In genomic region chr5:14229734-14230133, GRCh38 we compare ENCODE assay signal across 23 cellular contexts.
"Had no signal": no experiment of that assay in that cellular context is flagged by ENCODE, and none has a peak within 500 bp of the region (broad histone marks: within the 10 kb centered on the region; RNA-seq: fewer than 3 reads in every experiment).

No MANE protein-coding gene starts in this region.

- H3K4me1 Mint-ChIP-seq: activated CD8-positive, alpha-beta memory T cell treated with anti-CD3 and anti-CD28 coated beads, Interleukin-2, amount 10 ng/mL, durations not matched to agents 7 days and 5 days; T-helper 17 cell had no signal

- H3K27ac Mint-ChIP-seq: activated CD8-positive, alpha-beta memory T cell treated with anti-CD3 and anti-CD28 coated beads, Interleukin-2, amount 10 ng/mL, durations not matched to agents 7 days and 5 days; activated naive CD4-positive, alpha-beta T cell treated with anti-CD3 and anti-CD28 coated beads, Interleukin-2, amount 50 U/mL, for 72 hours; activated T-cell treated with anti-CD3 and anti-CD28 coated beads, Interleukin-2, amount 50 U/mL, for 24 hours; activated T-helper 1 cell treated with anti-CD3 and anti-CD28 coated beads, Interleukin-12 subunit alpha, Interleukin-12 subunit beta, Interleukin-2, Interleukin-4 antibody, amounts not matched to agents 30 ng/mL and 10 ng/mL and 1 ng/mL, durations not matched to agents 14 hours and 24 hours and 36 hours; T-helper 17 cell; WTC11 had no signal

- H3K9me3 Mint-ChIP-seq: activated naive CD4-positive, alpha-beta T cell treated with anti-CD3 and anti-CD28 coated beads, Interleukin-2, amount 50 U/mL, for 72 hours; activated T-cell treated with anti-CD3 and anti-CD28 coated beads, Interleukin-2, amount 50 U/mL, for 24 hours; activated T-helper 1 cell treated with anti-CD3 and anti-CD28 coated beads, Interleukin-12 subunit alpha, Interleukin-12 subunit beta, Interleukin-2, Interleukin-4 antibody, amounts not matched to agents 30 ng/mL and 10 ng/mL and 1 ng/mL, durations not matched to agents 14 hours and 24 hours and 36 hours; WTC11 had no signal

- DNase-seq: activated CD4-positive, alpha-beta T cell treated with anti-CD3 and anti-CD28 coated beads for 48 hours; activated CD4-positive, alpha-beta T cell treated with anti-CD3 and anti-CD28 coated beads, Interleukin-2, amount 50 U/mL, for 4 hours; activated CD4-positive, CD25-positive, alpha-beta regulatory T cell treated with anti-CD3 and anti-CD28 coated beads, Interleukin-2, amount 50 U/mL, for 72 hours; activated CD8-positive, alpha-beta memory T cell treated with anti-CD3 and anti-CD28 coated beads, Interleukin-2, amount 10 ng/mL, durations not matched to agents 7 days and 5 days; activated effector memory CD4-positive, alpha-beta T cell treated with anti-CD3 and anti-CD28 coated beads, Interleukin-2, amount 50 U/mL, for 16 hours; activated naive CD4-positive, alpha-beta T cell treated with Interleukin-2 at 50 U/mL for 16 hours; activated T-cell treated with anti-CD3 and anti-CD28 coated beads, Interleukin-2, amount 50 U/mL, for 24 hours; amygdala; cerebellar nuclear complex; MM.1S; NCI-H1105; NCI-H1436; NCI-H1694 treated with DMSO at 0.1 percent for 48 hours; NCI-H2029 treated with DMSO at 0.1 percent for 48 hours; NCI-H345; NCI-H510A; NCI-H526 treated with DMSO at 0.1 percent for 48 hours; SIG-M5; T-helper 17 cell; T-helper 9 cell had no signal

- H3K36me3 Mint-ChIP-seq: activated CD8-positive, alpha-beta memory T cell treated with anti-CD3 and anti-CD28 coated beads, Interleukin-2, amount 10 ng/mL, durations not matched to agents 7 days and 5 days; activated naive CD4-positive, alpha-beta T cell treated with anti-CD3 and anti-CD28 coated beads, Interleukin-2, amount 50 U/mL, for 72 hours; WTC11 had no signal

- ATAC-seq: activated CD8-positive, alpha-beta memory T cell treated with anti-CD3 and anti-CD28 coated beads, Interleukin-2, amount 10 ng/mL, durations not matched to agents 7 days and 5 days; activated naive CD4-positive, alpha-beta T cell treated with anti-CD3 and anti-CD28 coated beads, Interleukin-2, amount 50 U/mL, for 72 hours; T-helper 17 cell; WTC11 had no signal

- H3K4me3 Mint-ChIP-seq: activated CD8-positive, alpha-beta memory T cell treated with anti-CD3 and anti-CD28 coated beads, Interleukin-2, amount 10 ng/mL, durations not matched to agents 7 days and 5 days; activated T-cell treated with anti-CD3 and anti-CD28 coated beads, Interleukin-2, amount 50 U/mL, for 24 hours; activated T-helper 1 cell treated with anti-CD3 and anti-CD28 coated beads, Interleukin-12 subunit alpha, Interleukin-12 subunit beta, Interleukin-2, Interleukin-4 antibody, amounts not matched to agents 30 ng/mL and 10 ng/mL and 1 ng/mL, durations not matched to agents 14 hours and 24 hours and 36 hours; T-helper 17 cell; WTC11 had no signal
